ENCODE assay signal across 9 cellular contexts in genomic region chr4:73223258-73223651, GRCh38. TPM values are rescaled to one million over a fixed set of nuclear protein-coding genes. Genes with fewer than 3 reads are reported as not detected.
DNase-seq lines count a peak whose midpoint lies in the region; FAIRE-seq and TF ChIP-seq lines count a peak whose summit lies in the region.
"Had no signal": no experiment of that assay in that cellular context is flagged by ENCODE, and none has a peak within 500 bp of the region (broad histone marks: within the 10 kb centered on the region; RNA-seq: fewer than 3 reads in every experiment).

No MANE protein-coding gene starts in this region.

- peaks cover 51% of the 10 kb centered on the region for H3K4me1 ChIP-seq in Karpas-422 (ENCODE audit: low read length)
- peaks cover 29% of the 10 kb centered on the region for H3K4me1 ChIP-seq in endocrine pancreas (ENCODE audit: control insufficient read depth, insufficient read depth, low read length)
- H3K4me1 ChIP-seq in ovary (ENCODE audit: insufficient read depth) = peaks cover 2% of the 10 kb centered on the region

- peak overlapping the region; percentile 73 for H3K4me2 ChIP-seq in Karpas-422 (ENCODE audit: low read depth, low read length, poor library complexity, severe bottlenecking)

- no peaks in the 10 kb centered on the region for H3K27me3 ChIP-seq in Karpas-422 (ENCODE audit: low read length)
- H3K27me3 ChIP-seq in endocrine pancreas (ENCODE audit: control insufficient read depth, insufficient read depth, low read length) = no peaks in the 10 kb centered on the region
- no peaks in the 10 kb centered on the region for H3K27me3 ChIP-seq in ovary

- no peak for TF ChIP-seq CTCF in ovary (IDR thresholded peaks at IDR 0.05)
- no peak for TF ChIP-seq CTCF in CD14-positive monocyte (IDR thresholded peaks at IDR 0.05)

- peaks cover 7% of the 10 kb centered on the region for H3K4me1 Mint-ChIP-seq in CD14-positive monocyte

- H3K9me2 ChIP-seq in Karpas-422 (replicated peaks; ENCODE audit: insufficient read depth, low read length) = no peaks in the 10 kb centered on the region

- no peak for TF ChIP-seq EP300 in ovary (IDR thresholded peaks at IDR 0.05)

- H3K9me3 ChIP-seq in Karpas-422 (ENCODE audit: low read length) (no peaks in the 10 kb centered on the region), endocrine pancreas (ENCODE audit: control insufficient read depth, low read length) (no peaks in the 10 kb centered on the region), ovary (no peaks in the 10 kb centered on the region)

- intact Hi-C loops in ovary (cut with DNase I) = no loop called here
- intact Hi-C loops in CD14-positive monocyte (cut with micrococcal nuclease) = loop anchor here (2.0 to 5.0 kb wide), 2 partner anchors 34 to 36 kb away; partner anchors contain the start of gene ANKRD17 (in 2 of the 2)

- no peaks in the 10 kb centered on the region for H3K27me3 Mint-ChIP-seq in CD14-positive monocyte (ENCODE audit: low read depth in 3 of 3)
- H3K27me3 Mint-ChIP-seq: activated naive CD4-positive, alpha-beta T cell treated with anti-CD3 and anti-CD28 coated beads, Interleukin-2, amount 50 U/mL, for 24 hours had no signal

- no peaks in the 10 kb centered on the region for H4K20me1 ChIP-seq in Karpas-422 (ENCODE audit: insufficient read depth, low read depth, low read length)

- FAIRE-seq in HTR-8/SVneo (lab: Jason Lieb, UNC) = no peak

- no peak for TF ChIP-seq POLR2A in ovary (IDR thresholded peaks at IDR 0.05)

- 15 to 17% (median 16%) methylated on average over 3 of the region's 3 CpGs for WGBS in ovary, 3 donors

- H3K9ac ChIP-seq in Karpas-422 (ENCODE audit: low read length) (peak overlapping the region; percentile 51), endocrine pancreas (ENCODE audit: control insufficient read depth, insufficient read depth, low read length) (no peak overlapping the region)

- H3K4me3 ChIP-seq in Karpas-422 (ENCODE audit: low read length) = peak overlapping the region; percentile 55
- H3K4me3 ChIP-seq in endocrine pancreas (ENCODE audit: control insufficient read depth, insufficient read depth, low read length) = peak overlapping the region; percentile 100
- peak overlapping the region; percentile 41 for H3K4me3 ChIP-seq in ovary

- H3K27ac ChIP-seq in Karpas-422 (ENCODE audit: low read length) (peak overlapping the region; percentile 79), ovary (no peak overlapping the region)

- H3K27ac Mint-ChIP-seq in CD14-positive monocyte = peak overlapping the region in 1 of 7 donors; percentile 61

- no peak overlapping the region for H2AFZ ChIP-seq in Karpas-422 (ENCODE audit: low read length)

- DNase-seq in DMS153 treated with DMSO at 0.1 percent for 48 hours (lab: John Stamatoyannopoulos, UW; ENCODE audit: unreplicated experiment) = peak; percentile 94
- DNase-seq in Karpas-422 = no peak
- DNase-seq in ovary = no peak
- no peak for DNase-seq in SIG-M5 treated with dmso at 0.1 percent for 504 hours (lab: John Stamatoyannopoulos, UW; ENCODE audit: unreplicated experiment)
- DNase-seq in kidney tubule cell (ENCODE audit: low spot score) = no peak
- DNase-seq in HTR-8/SVneo (ENCODE audit: insufficient read length, low spot score) = no peak
- DNase-seq in CD14-positive monocyte (ENCODE audit: low spot score) = no peak

- no peaks in the 10 kb centered on the region for H3K9me3 Mint-ChIP-seq in CD14-positive monocyte
- H3K9me3 Mint-ChIP-seq: activated naive CD4-positive, alpha-beta T cell treated with anti-CD3 and anti-CD28 coated beads, Interleukin-2, amount 50 U/mL, for 24 hours had no signal

- H3K36me3 ChIP-seq in Karpas-422 (ENCODE audit: insufficient read depth, low read length) = peaks cover 13% of the 10 kb centered on the region; the same call in 1 of the 2 replicates
- no peaks in the 10 kb centered on the region for H3K36me3 ChIP-seq in endocrine pancreas (ENCODE audit: control insufficient read depth, insufficient read depth, low read length)
- no peaks in the 10 kb centered on the region for H3K36me3 ChIP-seq in ovary

- peaks cover 97% of the 10 kb centered on the region for H3K79me2 ChIP-seq in Karpas-422 (ENCODE audit: low read length)

- no peak overlapping the region for H3K4me3 Mint-ChIP-seq in CD14-positive monocyte

- H3K36me3 Mint-ChIP-seq in CD14-positive monocyte = peaks cover 0 to 4% of the 10 kb centered on the region in 2 donors
- H3K36me3 Mint-ChIP-seq: activated naive CD4-positive, alpha-beta T cell treated with anti-CD3 and anti-CD28 coated beads, Interleukin-2, amount 50 U/mL, for 24 hours had no signal

RNA-seq across cellular contexts. Expression of gene ANKRD17, which starts 35.3 kb away (rescaled TPM):
- 46.6 and 71.0 TPM in 2 replicates for total RNA-seq in Karpas-422 (2014; rRNA removed; shearing (Covaris generic); ENCODE audit: low replicate concordance)
- 10 to 100 TPM; 23.0 to 59.7 (median 49.7) TPM for total RNA-seq in ovary
- 10 to 100 TPM; 13.2 to 36.9 TPM for polyA plus RNA-seq in ovary
- polyA plus RNA-seq in CD14-positive monocyte = 1 to 10 TPM; 5.3 to 9.0 TPM

Comparison
In these comparisons a context has a peak if more than half of its experiments do, and no peak if none do; other contexts are left out.
1. H3K4me3 ChIP-seq: peak in every context shown above with its lines; median percentile 100 in endocrine pancreas; 55 in Karpas-422; 41 in ovary.
2. intact Hi-C loops: an anchor here in CD14-positive monocyte (2.0 to 5.0 kb wide); none called in ovary.